ENCODE assay signal across 8 cellular contexts in genomic region chr9:133141833-133142594, GRCh38. TPM values are rescaled to one million over a fixed set of nuclear protein-coding genes. Genes with fewer than 3 reads are reported as not detected.
A peak's percentile ranks its signal among the peaks of the same experiment; 100 is the strongest.
DNase-seq lines count a peak whose midpoint lies in the region; ATAC-seq and TF ChIP-seq lines count a peak whose summit lies in the region.

No MANE protein-coding gene starts in this region.

- H3K9ac ChIP-seq in DND-41 (ENCODE audit: low read depth, low read length): no peak overlapping the region
- H3K9ac ChIP-seq in skeletal muscle tissue (ENCODE audit: low read depth in 1 of 3, low read length in 3 of 3): peak overlapping the region; percentile 20 to 50 (median 38)

- H4K20me1 ChIP-seq in DND-41 (ENCODE audit: insufficient read depth, low read length): peaks cover 86% of the 10 kb centered on the region

- H3K27ac ChIP-seq in DND-41 (ENCODE audit: low read length) (no peak overlapping the region), caudate nucleus (ENCODE audit: low read depth, low read length) (peak overlapping the region; percentile 88), skeletal muscle tissue (ENCODE audit: low read depth, low read length) (peak overlapping the region; percentile 17)

- H3K9me3 ChIP-seq in DND-41 (ENCODE audit: insufficient read depth, low read length, severe bottlenecking) (no peaks in the 10 kb centered on the region), skeletal muscle tissue (ENCODE audit: control insufficient read depth in 3 of 3, low read length in 3 of 3) (no peaks in the 10 kb centered on the region)

- DNase-seq in DND-41 (peak; percentile 26), caudate nucleus (lab: John Stamatoyannopoulos, UW) (peak in 4 of 61 donors; percentile 27 to 45 (median 30)), Ammon's horn (ENCODE audit: low spot score) (no peak), DMS 273 (lab: John Stamatoyannopoulos, UW; ENCODE audit: unreplicated experiment) (no peak), NCI-H1105 (lab: John Stamatoyannopoulos, UW) (no peak)
- DNase-seq in activated CD4-positive, CD25-positive, alpha-beta regulatory T cell treated with anti-CD3 and anti-CD28 coated beads, Interleukin-2, amount 50 U/mL, for 16 hours (ENCODE audit: low read depth, low spot score): peak; percentile 57

- H3K4me3 ChIP-seq in DND-41 (ENCODE audit: low read depth in 1 of 2, low read length in 2 of 2) (no peak overlapping the region), skeletal muscle tissue (ENCODE audit: low read length in 3 of 3) (no peak overlapping the region)

- peaks cover 26% of the 10 kb centered on the region for H3K4me1 ChIP-seq in DND-41 (ENCODE audit: insufficient read depth, low read length)
- H3K4me1 ChIP-seq in skeletal muscle tissue (ENCODE audit: control insufficient read depth in 3 of 3, insufficient read depth in 3 of 3, low read length in 3 of 3): peaks cover 45 to 62% (median 45%) of the 10 kb centered on the region in 3 donors

- ATAC-seq in DND-41 (ENCODE audit: insufficient read depth, low read depth): no peak
- no peak for ATAC-seq in HG02623 (IDR thresholded peaks at IDR 0.05; ENCODE audit: unreplicated experiment)

- no peak overlapping the region for H3K4me2 ChIP-seq in DND-41 (ENCODE audit: insufficient read depth, low read length)

- peaks cover 81% of the 10 kb centered on the region for H3K79me2 ChIP-seq in DND-41 (ENCODE audit: insufficient read depth, low read length)

- H3K36me3 ChIP-seq in DND-41 (ENCODE audit: insufficient read depth, low read length) (peaks cover 13% of the 10 kb centered on the region; the same call in 1 of the 2 replicates), skeletal muscle tissue (ENCODE audit: control insufficient read depth in 3 of 3, insufficient read depth in 3 of 3, low read length in 3 of 3) (no peaks in the 10 kb centered on the region)

- TF ChIP-seq CTCF in DND-41 (IDR thresholded peaks at IDR 0.05; ENCODE audit: borderline replicate concordance, extremely low read depth, low read length, poor library complexity, severe bottlenecking): no peak

- H2AFZ ChIP-seq in DND-41 (ENCODE audit: low read depth, low read length): no peak overlapping the region

- no peaks in the 10 kb centered on the region for H3K27me3 ChIP-seq in DND-41 (ENCODE audit: insufficient read depth, low read length, poor library complexity)
- H3K27me3 ChIP-seq in skeletal muscle tissue (ENCODE audit: control insufficient read depth in 3 of 3, insufficient read depth in 3 of 3, low read length in 3 of 3): no peaks in the 10 kb centered on the region

RNA-seq across cellular contexts. Expression of gene RALGDS, which starts 21.0 kb away (rescaled TPM):
- 26.1 TPM for total RNA-seq in skeletal muscle tissue

RNA-seq across cellular contexts. Expression of gene GBGT1, which starts 21.7 kb away (rescaled TPM):
- total RNA-seq in skeletal muscle tissue: 2.6 TPM

Comparison
In these comparisons a context has a peak if more than half of its experiments do, and no peak if none do; other contexts are left out.
1. DNase-seq: peak in DND-41 (single experiment) and activated CD4-positive, CD25-positive, alpha-beta regulatory T cell treated with anti-CD3 and anti-CD28 coated beads, Interleukin-2, amount 50 U/mL, for 16 hours (single experiment); none in Ammon's horn (single experiment), DMS 273 (single experiment) and NCI-H1105 (single experiment).